19 cellular contexts compared by ENCODE assay signal in the genomic region with DNA sequence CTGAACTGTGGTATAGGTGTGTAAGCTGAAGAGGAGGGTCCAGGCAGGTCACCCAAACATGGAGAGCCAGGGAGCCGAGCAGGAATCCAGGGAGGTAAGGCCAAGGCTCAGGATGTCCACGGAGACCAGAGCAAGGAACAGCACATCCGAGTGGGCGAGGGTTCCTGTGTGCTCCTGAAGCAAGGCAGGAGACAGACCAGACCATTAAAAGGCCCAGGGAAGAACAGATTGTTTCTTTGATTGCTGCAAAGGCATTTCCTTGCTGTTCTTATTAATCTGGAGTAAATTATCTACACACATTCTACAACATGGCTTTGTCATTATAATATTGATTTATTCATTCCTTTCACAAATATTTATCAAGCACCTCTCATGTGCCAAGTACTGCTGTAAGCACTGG. TPM values are rescaled to one million over a fixed set of nuclear protein-coding genes. Genes with fewer than 3 reads are reported as not detected.
DNase-seq lines count a peak whose midpoint lies in the region; ATAC-seq and TF ChIP-seq lines count a peak whose summit lies in the region.
"Had no signal": no experiment of that assay in that cellular context is flagged by ENCODE, and none has a peak within 500 bp of the region (broad histone marks: within the 10 kb centered on the region; RNA-seq: fewer than 3 reads in every experiment).

No MANE protein-coding gene starts in this region.

- DNase-seq in A673 (ENCODE audit: low spot score) (peak; percentile 52), IMR-90 (no peak), endothelial cell (ENCODE audit: low spot score) (no peak), mesenchymal stem cell (no peak), SHP77 (lab: John Stamatoyannopoulos, UW) (no peak)
- DNase-seq in activated CD8-positive, alpha-beta T cell treated with anti-CD3 and anti-CD28 coated beads for 36 hours: no peak
- DNase-seq: Caco-2; CD4-positive, CD25-positive, alpha-beta regulatory T cell; CD8-positive, alpha-beta T cell; DMS153; DND-41; GOT3; HFFc6 had no signal

- H3K79me1 ChIP-seq in IMR-90 (ENCODE audit: low read depth in 1 of 2, low read length in 2 of 2): no peaks in the 10 kb centered on the region
- no peaks in the 10 kb centered on the region for H3K79me1 ChIP-seq in mesenchymal stem cell (replicated peaks; ENCODE audit: low read length, poor library complexity, severe bottlenecking)

- no peak overlapping the region for H2BK5ac ChIP-seq in IMR-90 (ENCODE audit: low read depth, low read length, poor library complexity, severe bottlenecking)
- no peak overlapping the region for H2BK5ac ChIP-seq in mesenchymal stem cell (ENCODE audit: low read depth, low read length, poor library complexity, severe bottlenecking)

- H3K9me3 ChIP-seq in A673 (ENCODE audit: low read depth, low read length, poor library complexity, severe bottlenecking) (no peaks in the 10 kb centered on the region), IMR-90 (ENCODE audit: control insufficient read depth, insufficient read depth, low read length) (no peaks in the 10 kb centered on the region), mesenchymal stem cell (ENCODE audit: control insufficient read depth, low read length) (no peaks in the 10 kb centered on the region), gastroesophageal sphincter (no peaks in the 10 kb centered on the region)
- H3K9me3 ChIP-seq: BLaER1, Caco-2, HAP-1 had no signal

- H4K5ac ChIP-seq in IMR-90 (ENCODE audit: low read depth, low read length): no peak overlapping the region

- H4K91ac ChIP-seq in IMR-90 (ENCODE audit: insufficient read depth, low read depth, low read length) (no peak overlapping the region), mesenchymal stem cell (ENCODE audit: low read length) (no peak overlapping the region)

- H2AK5ac ChIP-seq in IMR-90 (ENCODE audit: low read depth, low read length) (peak overlapping the region; percentile 35; the same call in 1 of the 2 replicates), mesenchymal stem cell (ENCODE audit: low read length, severe bottlenecking) (no peak overlapping the region)

- H3K9me3 Mint-ChIP-seq in endothelial cell (ENCODE audit: unreplicated experiment): no peaks in the 10 kb centered on the region
- H3K9me3 Mint-ChIP-seq in activated CD8-positive, alpha-beta T cell treated with anti-CD3 and anti-CD28 coated beads for 36 hours: no peaks in the 10 kb centered on the region
- H3K9me3 Mint-ChIP-seq: CD8-positive, alpha-beta T cell; HFFc6 had no signal

- H3K36me3 Mint-ChIP-seq in endothelial cell (ENCODE audit: low read depth, unreplicated experiment): no peaks in the 10 kb centered on the region
- no peaks in the 10 kb centered on the region for H3K36me3 Mint-ChIP-seq in activated CD8-positive, alpha-beta T cell treated with anti-CD3 and anti-CD28 coated beads for 36 hours (ENCODE audit: low read depth)
- H3K36me3 Mint-ChIP-seq: CD4-positive, CD25-positive, alpha-beta regulatory T cell; CD8-positive, alpha-beta T cell had no signal

- ATAC-seq in IMR-90 (ENCODE audit: low read depth) (no peak), gastroesophageal sphincter (no peak), GM19455 (IDR thresholded peaks at IDR 0.05; ENCODE audit: unreplicated experiment) (no peak)
- ATAC-seq in activated CD8-positive, alpha-beta T cell treated with anti-CD3 and anti-CD28 coated beads for 36 hours: no peak
- ATAC-seq: CD8-positive, alpha-beta T cell had no signal

- intact Hi-C loops in A673 (cut with micrococcal nuclease; ENCODE audit: unreplicated experiment) (no loop called here), IMR-90 (cut with micrococcal nuclease) (no loop called here)
- intact Hi-C loops in activated CD8-positive, alpha-beta T cell treated with anti-CD3 and anti-CD28 coated beads for 36 hours (cut with micrococcal nuclease): no loop called here

- H2BK12ac ChIP-seq in mesenchymal stem cell (ENCODE audit: low read length in 2 of 2): peak overlapping the region; percentile 88 to 97

- dilution Hi-C loops in IMR-90 (cut with HindIII; ENCODE audit: low sequenced_read_pairs, unreplicated experiment): no loop called here

- TF ChIP-seq CTCF in A673 (conservative IDR thresholded peaks at IDR 0.05; ENCODE audit: low read depth, low read length): no peak
- TF ChIP-seq CTCF in IMR-90 (conservative IDR thresholded peaks at IDR 0.05; ENCODE audit: low read depth, low read length): no peak
- TF ChIP-seq CTCF in endothelial cell (IDR thresholded peaks at IDR 0.05; ENCODE audit: unreplicated experiment): no peak
- TF ChIP-seq CTCF in gastroesophageal sphincter (IDR thresholded peaks at IDR 0.05): no peak
- no peak for TF ChIP-seq CTCF in activated CD8-positive, alpha-beta T cell treated with anti-CD3 and anti-CD28 coated beads for 36 hours (IDR thresholded peaks at IDR 0.05)

- peak overlapping the region; percentile 77; the same call in 1 of the 3 replicates for H2BK15ac ChIP-seq in IMR-90 (ENCODE audit: low read depth, low read length)
- H2BK15ac ChIP-seq in mesenchymal stem cell (ENCODE audit: low read depth, poor library complexity, severe bottlenecking): no peak overlapping the region

- H3K27ac Mint-ChIP-seq in endothelial cell (ENCODE audit: unreplicated experiment): peak overlapping the region; percentile 76
- H3K27ac Mint-ChIP-seq in activated CD8-positive, alpha-beta T cell treated with anti-CD3 and anti-CD28 coated beads for 36 hours: no peak overlapping the region
- H3K27ac Mint-ChIP-seq: B cell; CD8-positive, alpha-beta T cell; HFFc6 had no signal

- H3K4me1 ChIP-seq in A673 (ENCODE audit: insufficient read depth, low read length, poor library complexity, severe bottlenecking): peaks cover 56% of the 10 kb centered on the region
- H3K4me1 ChIP-seq in IMR-90 (ENCODE audit: control insufficient read depth, insufficient read depth, low read length): peaks cover 15% of the 10 kb centered on the region
- H3K4me1 ChIP-seq in mesenchymal stem cell (ENCODE audit: control insufficient read depth, insufficient read depth, low read depth, low read length): peaks cover 5% of the 10 kb centered on the region
- peaks cover 0 to 20% (median 17%) of the 10 kb centered on the region in 3 donors for H3K4me1 ChIP-seq in gastroesophageal sphincter
- H3K4me1 ChIP-seq: Caco-2, HAP-1 had no signal

- H3K27me3 ChIP-seq in A673 (replicated peaks; ENCODE audit: insufficient read depth, low read depth, low read length, poor library complexity): no peaks in the 10 kb centered on the region
- H3K27me3 ChIP-seq in IMR-90 (ENCODE audit: control insufficient read depth, insufficient read depth, low read length): no peaks in the 10 kb centered on the region
- no peaks in the 10 kb centered on the region for H3K27me3 ChIP-seq in mesenchymal stem cell (ENCODE audit: control insufficient read depth in 1 of 2, insufficient read depth in 1 of 2, low read length in 2 of 2)
- no peaks in the 10 kb centered on the region for H3K27me3 ChIP-seq in gastroesophageal sphincter
- H3K27me3 ChIP-seq: BLaER1 had no signal

- no peak overlapping the region for H2AFZ ChIP-seq in IMR-90 (replicated peaks; ENCODE audit: low read length, poor library complexity)
- no peak overlapping the region for H2AFZ ChIP-seq in mesenchymal stem cell (ENCODE audit: low read depth, low read length)

- H3K27me3 Mint-ChIP-seq in endothelial cell (ENCODE audit: unreplicated experiment): peaks cover 3% of the 10 kb centered on the region
- H3K27me3 Mint-ChIP-seq in activated CD8-positive, alpha-beta T cell treated with anti-CD3 and anti-CD28 coated beads for 36 hours: peaks cover 5% of the 10 kb centered on the region

- H3K9me1 ChIP-seq in IMR-90 (ENCODE audit: insufficient read depth, low read length): no peaks in the 10 kb centered on the region

- CTCF ChIA-PET in A673 (lab: Charles Lee): no interaction called here
- CTCF ChIA-PET in IMR-90 (lab: Yijun Ruan, JAX): no interaction called here
- CTCF ChIA-PET in activated CD8-positive, alpha-beta T cell treated with anti-CD3 and anti-CD28 coated beads for 36 hours (lab: Charles Lee): no interaction called here

- H3K27ac ChIP-seq in A673 (ENCODE audit: low read depth, low read length, poor library complexity, severe bottlenecking) (peak overlapping the region; percentile 40), IMR-90 (ENCODE audit: insufficient read depth, low read length) (no peak overlapping the region), mesenchymal stem cell (ENCODE audit: low read length, poor library complexity, severe bottlenecking) (no peak overlapping the region), gastroesophageal sphincter (no peak overlapping the region)
- H3K27ac ChIP-seq: BLaER1, C4-2B had no signal

- BruUV-seq in A673 (replicated peaks; lab: Mats Ljungman, UMichigan): TSS peak; percentile 43
- BruUV-seq in IMR-90 (replicated peaks; lab: Mats Ljungman, UMichigan): no TSS peak

- H3K14ac ChIP-seq in IMR-90 (replicated peaks; ENCODE audit: low read depth, low read length) (no peak overlapping the region), mesenchymal stem cell (ENCODE audit: low read length in 2 of 2) (peak overlapping the region in 1 of 2 experiments; percentile 92)

- H3K36me3 ChIP-seq in A673 (ENCODE audit: insufficient read depth, low read length, poor library complexity, severe bottlenecking): no peaks in the 10 kb centered on the region
- no peaks in the 10 kb centered on the region for H3K36me3 ChIP-seq in IMR-90 (ENCODE audit: control insufficient read depth, insufficient read depth, low read length)
- no peaks in the 10 kb centered on the region for H3K36me3 ChIP-seq in mesenchymal stem cell (ENCODE audit: control insufficient read depth in 1 of 2, insufficient read depth in 2 of 2, low read depth in 1 of 2, low read length in 2 of 2)
- no peaks in the 10 kb centered on the region for H3K36me3 ChIP-seq in gastroesophageal sphincter
- H3K36me3 ChIP-seq: BLaER1, HAP-1 had no signal

- in situ Hi-C loops in IMR-90 (cut with MboI; ENCODE audit: low sequenced_read_pairs): no loop called here

- H4K8ac ChIP-seq in IMR-90 (ENCODE audit: low read depth in 2 of 2, low read length in 2 of 2) (no peak overlapping the region), mesenchymal stem cell (ENCODE audit: low read length) (peak overlapping the region; percentile 19)

- H3K4me2 ChIP-seq in IMR-90 (ENCODE audit: low read depth, low read length): no peak overlapping the region
- no peak overlapping the region for H3K4me2 ChIP-seq in mesenchymal stem cell (ENCODE audit: low read length, poor library complexity, severe bottlenecking)

- no peak for TF ChIP-seq EP300 in gastroesophageal sphincter (IDR thresholded peaks at IDR 0.05)

- H3K4ac ChIP-seq in IMR-90 (ENCODE audit: low read depth, low read length) (no peak overlapping the region), mesenchymal stem cell (ENCODE audit: low read depth in 1 of 2, low read length in 2 of 2) (peak overlapping the region in 1 of 2 experiments; percentile 62)

- H3K9ac ChIP-seq in IMR-90 (ENCODE audit: low read depth, low read length) (no peak overlapping the region), mesenchymal stem cell (ENCODE audit: low read length) (no peak overlapping the region)
- H3K9ac ChIP-seq: BLaER1 had no signal

- WGBS in IMR-90 (ENCODE audit: extremely low coverage in 2 of 2, insufficient read length in 1 of 2), 2 experiments: 80% methylated on average over 2 of the region's 4 CpGs; no CpG with 5 or more reads in 1 of the 2 experiments
- 92% methylated on average over 4 of the region's 4 CpGs for WGBS in mesenchymal stem cell
- 48 to 75% methylated on average over 3 to 4 of the region's 4 CpGs for WGBS in gastroesophageal sphincter (ENCODE audit: low coverage in 1 of 2), 2 donors

- H2BK20ac ChIP-seq in IMR-90 (ENCODE audit: low read depth, low read length): peak overlapping the region; percentile 9; the same call in 1 of the 2 replicates

- TF ChIP-seq POLR2A in IMR-90 (IDR thresholded peaks at IDR 0.05; ENCODE audit: low read depth, low read length) (no peak), gastroesophageal sphincter (IDR thresholded peaks at IDR 0.05) (no peak)

- H3K18ac ChIP-seq in IMR-90 (ENCODE audit: low read depth, low read length) (no peak overlapping the region), mesenchymal stem cell (ENCODE audit: low read depth in 1 of 2, low read length in 2 of 2) (peak overlapping the region; percentile 14 to 85)

- no peak for TF ChIP-seq RAD21 in IMR-90 (IDR thresholded peaks at IDR 0.05; ENCODE audit: low read length)

- H3K4me1 Mint-ChIP-seq in endothelial cell (ENCODE audit: unreplicated experiment): peaks cover 20% of the 10 kb centered on the region
- peaks cover 3% of the 10 kb centered on the region for H3K4me1 Mint-ChIP-seq in activated CD8-positive, alpha-beta T cell treated with anti-CD3 and anti-CD28 coated beads for 36 hours (ENCODE audit: low read depth)

- H3K23ac ChIP-seq in IMR-90 (ENCODE audit: low read depth, low read length) (no peak overlapping the region), mesenchymal stem cell (ENCODE audit: low read length in 2 of 2) (no peak overlapping the region)

- H3K56ac ChIP-seq in IMR-90 (ENCODE audit: extremely low read depth, insufficient read depth, low read length): no peak overlapping the region

- no peaks in the 10 kb centered on the region for H4K20me1 ChIP-seq in IMR-90 (ENCODE audit: insufficient read depth, low read length)
- H4K20me1 ChIP-seq: BLaER1 had no signal

- H2AK9ac ChIP-seq in IMR-90 (replicated peaks; ENCODE audit: low read depth, low read length, poor library complexity): no peak overlapping the region

- no peak overlapping the region for H3K4me3 Mint-ChIP-seq in endothelial cell (ENCODE audit: unreplicated experiment)
- no peak overlapping the region for H3K4me3 Mint-ChIP-seq in activated CD8-positive, alpha-beta T cell treated with anti-CD3 and anti-CD28 coated beads for 36 hours
- H3K4me3 Mint-ChIP-seq: B cell; CD4-positive, CD25-positive, alpha-beta regulatory T cell; CD8-positive, alpha-beta T cell; HFFc6 had no signal

- no peak overlapping the region for H3K4me3 ChIP-seq in A673 (ENCODE audit: low read depth, low read length, poor library complexity, severe bottlenecking)
- H3K4me3 ChIP-seq in IMR-90 (ENCODE audit: insufficient read depth, low read depth, low read length): no peak overlapping the region
- H3K4me3 ChIP-seq in mesenchymal stem cell (ENCODE audit: insufficient read depth in 1 of 2, low read depth in 1 of 2, low read length in 2 of 2): no peak overlapping the region
- no peak overlapping the region for H3K4me3 ChIP-seq in gastroesophageal sphincter
- H3K4me3 ChIP-seq: BLaER1, HAP-1 had no signal

- POLR2A ChIA-PET in A673 (lab: Charles Lee; ENCODE audit: low non-redundant PET) (interaction anchor here (0.7 kb wide), 1 partner anchor 406 kb away, joined by 3 read pairs; no protein-coding TSS in a partner anchor), IMR-90 (lab: Charles Lee; ENCODE audit: unreplicated experiment) (no interaction called here)
- POLR2A ChIA-PET in activated CD8-positive, alpha-beta T cell treated with anti-CD3 and anti-CD28 coated beads for 36 hours (lab: Charles Lee): no interaction called here

- H2BK120ac ChIP-seq in IMR-90 (ENCODE audit: low read depth, low read length) (no peak overlapping the region), mesenchymal stem cell (ENCODE audit: low read depth, low read length) (no peak overlapping the region)

RNA-seq across cellular contexts. Expression of a gene that starts 50.1 kb away (rescaled TPM):
- 145 and 146 TPM in 2 replicates for total RNA-seq in A673 (2021)
- total RNA-seq in IMR-90 (2012; rRNA removed): 230 and 241 TPM in 2 replicates
- polyA plus RNA-seq in IMR-90 (2012; rRNA removed): 46.0 and 49.1 TPM in 2 replicates
- polyA plus RNA-seq in IMR-90 (2012; cell fraction: cytosol; rRNA removed): 12.4 and 14.0 TPM in 2 replicates
- 94.7 and 199 TPM in 2 replicates for polyA plus RNA-seq in IMR-90 (2012; cell fraction: nucleus; rRNA removed; ENCODE audit: low replicate concordance)
- total RNA-seq in endothelial cell (ENCODE audit: unreplicated experiment): 983 TPM
- polyA plus RNA-seq in mesenchymal stem cell (2013, experiment 1 of 2): 97.4 TPM
- polyA plus RNA-seq in mesenchymal stem cell (2013, experiment 2 of 2): 89.2 TPM
- 100 to 1,000 TPM; 353 to 606 (median 498) TPM for total RNA-seq in gastroesophageal sphincter
- 10 to 100 TPM; 91.8 to 91.9 TPM for total RNA-seq in activated CD8-positive, alpha-beta T cell treated with anti-CD3 and anti-CD28 coated beads for 36 hours
